Comparison of ENCODE assay signal across 10 cellular contexts in the genomic region with DNA sequence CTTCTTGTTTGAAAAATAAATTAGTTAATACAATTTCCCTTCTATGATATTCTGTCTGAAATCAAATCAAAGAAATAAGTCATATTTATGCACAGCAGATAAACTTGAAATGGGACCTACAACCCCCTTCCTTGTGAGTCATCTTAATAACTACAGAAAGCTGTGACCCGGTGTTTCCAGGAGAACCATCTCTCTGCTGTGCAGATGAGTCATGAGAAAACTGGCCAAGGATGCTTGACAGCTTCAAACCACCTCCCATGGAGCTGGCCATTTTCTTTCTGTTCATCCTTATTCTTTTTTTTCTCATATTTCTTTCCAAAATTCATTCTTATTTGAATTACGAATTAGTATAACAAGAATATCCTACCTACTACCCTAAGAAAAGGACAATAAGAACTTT. TPM values are rescaled to one million over a fixed set of nuclear protein-coding genes. Genes with fewer than 3 reads are reported as not detected.
DNase-seq lines count a peak whose midpoint lies in the region; ATAC-seq and TF ChIP-seq lines count a peak whose summit lies in the region.
"Had no signal": no experiment of that assay in that cellular context is flagged by ENCODE, and none has a peak within 500 bp of the region (broad histone marks: within the 10 kb centered on the region; RNA-seq: fewer than 3 reads in every experiment).

No MANE protein-coding gene starts in this region.

- H3K36me3 ChIP-seq in GM23248 (ENCODE audit: low read depth): no peaks in the 10 kb centered on the region

- ATAC-seq in activated T-cell treated with anti-CD3 and anti-CD28 coated beads, Interleukin-2, amount 50 U/mL, for 72 hours (replicated peaks in 1 of 2): peak; percentile 81 to 87
- ATAC-seq in HG03432 (IDR thresholded peaks at IDR 0.05; ENCODE audit: unreplicated experiment): no peak

- H3K9me2 ChIP-seq in GM23248 (ENCODE audit: insufficient read depth): no peaks in the 10 kb centered on the region

- peaks cover 5% of the 10 kb centered on the region; the same call in 1 of the 2 replicates for H3K4me1 ChIP-seq in GM23248 (ENCODE audit: insufficient read depth)

- in situ Hi-C loops in GM23248 (cut with MboI): no loop called here

- H3K4me3 Mint-ChIP-seq in activated T-cell treated with anti-CD3 and anti-CD28 coated beads, Interleukin-2, amount 50 U/mL, for 72 hours: peak overlapping the region in 1 of 2 donors; percentile 20

- peaks cover 11% of the 10 kb centered on the region; the same call in 1 of the 2 replicates for H3F3A ChIP-seq in GM23248 (ENCODE audit: insufficient read depth)

- H3K9me3 Mint-ChIP-seq in activated T-cell treated with anti-CD3 and anti-CD28 coated beads, Interleukin-2, amount 50 U/mL, for 72 hours: no peaks in the 10 kb centered on the region

- H3K27me3 ChIP-seq in GM23248 (replicated peaks; ENCODE audit: insufficient read depth): no peaks in the 10 kb centered on the region

- DNase-seq in A172 (ENCODE audit: low spot score) (peak; percentile 88), GM23248 (peak; percentile 96), iris pigment epithelial cell (ENCODE audit: low read depth) (peak; percentile 94), islet precursor cell (no peak), GM10248 (ENCODE audit: extremely low spot score) (no peak), NCI-H524 treated with DMSO at 0.1 percent for 48 hours (lab: John Stamatoyannopoulos, UW) (no peak)
- DNase-seq in activated T-cell treated with anti-CD3 and anti-CD28 coated beads, Interleukin-2, amount 50 U/mL, for 72 hours: peak; percentile 25 to 49
- DNase-seq: DMS 273 treated with DMSO at 0.1 percent for 48 hours, hippocampal formation had no signal

- no peaks in the 10 kb centered on the region for H4K20me1 ChIP-seq in GM23248 (ENCODE audit: insufficient read depth)

- no peak overlapping the region for H2AFZ ChIP-seq in GM23248

- peaks cover 14% of the 10 kb centered on the region for H3K27me3 Mint-ChIP-seq in activated T-cell treated with anti-CD3 and anti-CD28 coated beads, Interleukin-2, amount 50 U/mL, for 72 hours (ENCODE audit: low read depth)

- H3K4me1 Mint-ChIP-seq in activated T-cell treated with anti-CD3 and anti-CD28 coated beads, Interleukin-2, amount 50 U/mL, for 72 hours (ENCODE audit: low read depth): peaks cover 27% of the 10 kb centered on the region

- WGBS in GM23248 (ENCODE audit: low coverage in 1 of 2, low lambda C conversion rate in 2 of 2, missing lambda C conversion rate in 2 of 2), 2 experiments: 4 to 7% methylated on average over 2 of the region's 2 CpGs

- no peaks in the 10 kb centered on the region for H3K9me3 ChIP-seq in GM23248 (ENCODE audit: low read depth)

- CTCF ChIA-PET in GM10248 (lab: Yijun Ruan, JAX): no interaction called here

- no peak overlapping the region for H3K27ac ChIP-seq in GM23248

- POLR2A ChIA-PET in GM10248 (lab: Yijun Ruan, JAX): no interaction called here

- no peak overlapping the region for H3K9ac ChIP-seq in GM23248

- TF ChIP-seq CTCF in GM10248 (IDR thresholded peaks at IDR 0.05; ENCODE audit: control extremely low read depth, extremely low read depth, low read depth, missing control alignments): no peak

- peak overlapping the region; percentile 29 for H3K4me2 ChIP-seq in GM23248 (ENCODE audit: unreplicated experiment)

- H3K27ac Mint-ChIP-seq in activated T-cell treated with anti-CD3 and anti-CD28 coated beads, Interleukin-2, amount 50 U/mL, for 72 hours: no peak overlapping the region

- H3K4me3 ChIP-seq in GM23248: no peak overlapping the region

- H3K79me2 ChIP-seq in GM23248 (ENCODE audit: insufficient read depth): no peaks in the 10 kb centered on the region

- no peaks in the 10 kb centered on the region for H3K36me3 Mint-ChIP-seq in activated T-cell treated with anti-CD3 and anti-CD28 coated beads, Interleukin-2, amount 50 U/mL, for 72 hours (ENCODE audit: insufficient read depth in 2 of 2)

RNA-seq across cellular contexts. Expression of gene NR4A3, which starts 43.4 kb away (rescaled TPM):
- total RNA-seq in A172 (2014; rRNA removed; shearing (Covaris generic)): 0.02 TPM in 1 of 2 replicates, not detected in the other
- total RNA-seq in GM23248 (2014; rRNA removed; shearing (Covaris generic)): 1.4 and 1.8 TPM in 2 replicates
- polyA plus RNA-seq in GM23248 (2016; fragmentation: Nextera tagmentation; extraction: Ambion mirVana): 0.56 and 1.0 TPM in 2 replicates
- total RNA-seq in activated T-cell treated with anti-CD3 and anti-CD28 coated beads, Interleukin-2, amount 50 U/mL, for 72 hours: 10 to 100 TPM; 53.0 to 53.1 TPM

Comparison
In these comparisons a context has a peak if more than half of its experiments do, and no peak if none do; other contexts are left out.
1. DNase-seq: peak in A172 (single experiment), GM23248 (single experiment), activated T-cell treated with anti-CD3 and anti-CD28 coated beads, Interleukin-2, amount 50 U/mL, for 72 hours (2 of 2) and iris pigment epithelial cell (single experiment); none in islet precursor cell (single experiment), GM10248 (single experiment) and NCI-H524 treated with DMSO at 0.1 percent for 48 hours (single experiment).
2. RNA of gene NR4A3, which starts 43.4 kb away (total RNA-seq): 53.0 to 53.1 TPM in activated T-cell treated with anti-CD3 and anti-CD28 coated beads, Interleukin-2, amount 50 U/mL, for 72 hours; 1.4 to 1.8 TPM in GM23248 and 0.02 TPM in A172; every median in the first group is over 10 times any median in the second.